Comparison of ENCODE assay signal across 14 cellular contexts in genomic region chr12:94586589-94587259, GRCh38.
A peak's percentile ranks its signal among the peaks of the same experiment; 100 is the strongest.
DNase-seq lines count a peak whose midpoint lies in the region; ATAC-seq and TF ChIP-seq lines count a peak whose summit lies in the region.
"Had no signal": no experiment of that assay in that cellular context is flagged by ENCODE, and none has a peak within 500 bp of the region (broad histone marks: within the 10 kb centered on the region; RNA-seq: fewer than 3 reads in every experiment).

No MANE protein-coding gene starts in this region.

- H3K36me3 Mint-ChIP-seq in stimulated activated effector memory CD8-positive, alpha-beta T cell treated with anti-CD3 and anti-CD28 coated beads, Interleukin-12 subunit alpha, Interleukin-12 subunit beta, amount 100 ng/mL, for 72 hours: peaks cover 2% of the 10 kb centered on the region

- H3K27me3 ChIP-seq in RWPE2 (ENCODE audit: insufficient read depth, poor library complexity, severe bottlenecking): no peaks in the 10 kb centered on the region
- H3K27me3 ChIP-seq in heart right ventricle: peaks cover 0 to 4% (median 0%) of the 10 kb centered on the region in 7 donors
- H3K27me3 ChIP-seq: MG63 had no signal

- DNase-seq in RWPE2 (ENCODE audit: low spot score) (no peak), heart right ventricle (no peak), non-pigmented ciliary epithelial cell (ENCODE audit: low read depth) (peak; percentile 18), germinal center (ENCODE audit: low spot score) (no peak), SK-N-DZ (ENCODE audit: low spot score) (no peak), ureter (ENCODE audit: low spot score) (no peak)
- no peak for DNase-seq in stimulated activated effector memory CD8-positive, alpha-beta T cell treated with anti-CD3 and anti-CD28 coated beads, Interleukin-12 subunit alpha, Interleukin-12 subunit beta, amount 100 ng/mL, for 72 hours (ENCODE audit: low spot score in 2 of 2)
- DNase-seq: activated naive CD4-positive, alpha-beta T cell treated with Interleukin-2 at 50 U/mL for 16 hours; DMS53; mesendoderm; MG63 had no signal

- H3K9me3 ChIP-seq in RWPE2 (ENCODE audit: severe bottlenecking) (no peaks in the 10 kb centered on the region), heart right ventricle (no peaks in the 10 kb centered on the region)
- H3K9me3 ChIP-seq: MG63, thoracic aorta had no signal

- H3K4me3 ChIP-seq in RWPE2 (ENCODE audit: severe bottlenecking) (no peak overlapping the region), heart right ventricle (no peak overlapping the region)
- H3K4me3 ChIP-seq: MG63, thoracic aorta had no signal

- H3K9me3 Mint-ChIP-seq in stimulated activated effector memory CD8-positive, alpha-beta T cell treated with anti-CD3 and anti-CD28 coated beads, Interleukin-12 subunit alpha, Interleukin-12 subunit beta, amount 100 ng/mL, for 72 hours: no peaks in the 10 kb centered on the region

- peaks cover 29% of the 10 kb centered on the region for H3K4me1 ChIP-seq in RWPE2 (ENCODE audit: insufficient read depth, poor library complexity, severe bottlenecking)
- H3K4me1 ChIP-seq in heart right ventricle: peaks cover 0 to 40% (median 16%) of the 10 kb centered on the region in 9 donors

- no peaks in the 10 kb centered on the region for H3K4me1 Mint-ChIP-seq in stimulated activated effector memory CD8-positive, alpha-beta T cell treated with anti-CD3 and anti-CD28 coated beads, Interleukin-12 subunit alpha, Interleukin-12 subunit beta, amount 100 ng/mL, for 72 hours

- H3K4me3 Mint-ChIP-seq in stimulated activated effector memory CD8-positive, alpha-beta T cell treated with anti-CD3 and anti-CD28 coated beads, Interleukin-12 subunit alpha, Interleukin-12 subunit beta, amount 100 ng/mL, for 72 hours: no peak overlapping the region

- H3K27ac ChIP-seq in 22Rv1: peak overlapping the region; percentile 17
- peak overlapping the region; percentile 40 for H3K27ac ChIP-seq in RWPE2 (ENCODE audit: poor library complexity, severe bottlenecking)
- peak overlapping the region in 9 of 10 donors; percentile 25 to 89 (median 72) for H3K27ac ChIP-seq in heart right ventricle
- H3K27ac ChIP-seq: HL-60, thoracic aorta had no signal

- H3K27ac Mint-ChIP-seq in stimulated activated effector memory CD8-positive, alpha-beta T cell treated with anti-CD3 and anti-CD28 coated beads, Interleukin-12 subunit alpha, Interleukin-12 subunit beta, amount 100 ng/mL, for 72 hours: no peak overlapping the region

- 64 to 68% methylated on average over 8 of the region's 8 CpGs for WGBS in heart right ventricle, 2 donors

- peaks cover 5% of the 10 kb centered on the region; the same call in 1 of the 2 replicates for H3K36me3 ChIP-seq in RWPE2 (ENCODE audit: low read depth)
- H3K36me3 ChIP-seq in heart right ventricle: peaks cover 0 to 6% (median 0%) of the 10 kb centered on the region in 9 donors
- H3K36me3 ChIP-seq: MG63, thoracic aorta had no signal

- intact Hi-C loops in heart right ventricle (cut with DNase I): loop anchor here in 2 of 10 donors (5.0 to 10.0 kb wide), 3 partner anchors 36 to 68 kb away; partner anchors contain the start of gene TMCC3 (in 1 of the 2)

- TF ChIP-seq CTCF in 22Rv1 (IDR thresholded peaks at IDR 0.05) (no peak), RWPE2 (IDR thresholded peaks at IDR 0.05; ENCODE audit: poor library complexity, severe bottlenecking) (no peak), heart right ventricle (IDR thresholded peaks at IDR 0.05) (no peak)

- ATAC-seq in RWPE2 (ENCODE audit: low read depth) (peak; percentile 44; the same call in 2 of the 3 replicates), heart right ventricle (peak in 4 of 8 donors; percentile 17 to 39 (median 31))
- no peak for ATAC-seq in stimulated activated effector memory CD8-positive, alpha-beta T cell treated with anti-CD3 and anti-CD28 coated beads, Interleukin-12 subunit alpha, Interleukin-12 subunit beta, amount 100 ng/mL, for 72 hours

Comparison
In these comparisons a context has a peak if more than half of its experiments do, and no peak if none do; other contexts are left out.
1. H3K27ac ChIP-seq: peak in every context shown above with its lines; median percentile 72 in heart right ventricle; 40 in RWPE2; 17 in 22Rv1.